ENCODE assay signal across 29 cellular contexts in genomic region chr6:81999826-82000225, GRCh38.
"Had no signal": no experiment of that assay in that cellular context is flagged by ENCODE, and none has a peak within 500 bp of the region (broad histone marks: within the 10 kb centered on the region; RNA-seq: fewer than 3 reads in every experiment).

No MANE protein-coding gene starts in this region.

- DNase-seq: activated CD4-positive, alpha-beta memory T cell treated with anti-CD3 and anti-CD28 coated beads, Interleukin-2, amount 10 ng/mL, durations not matched to agents 7 days and 5 days; activated CD4-positive, alpha-beta T cell treated with anti-CD3 and anti-CD28 coated beads, Interleukin-2, amount 10 ng/mL, durations not matched to agents 7 days and 5 days; activated CD4-positive, CD25-positive, alpha-beta regulatory T cell treated with anti-CD3 and anti-CD28 coated beads, Interleukin-2, amount 50 U/mL, for 72 hours; activated CD8-positive, alpha-beta memory T cell treated with anti-CD3 and anti-CD28 coated beads, Interleukin-2, amount 50 U/mL, for 48 hours; activated gamma-delta T cell treated with Interleukin-2 at 50 U/mL for 16 hours; activated naive CD4-positive, alpha-beta T cell treated with anti-CD3 and anti-CD28 coated beads, Interleukin-2, amount 50 U/mL, for 16 hours; activated T-cell treated with anti-CD3 and anti-CD28 coated beads, Interleukin-2, amount 50 U/mL, for 24 hours; amniotic stem cell; body of pancreas; dermis blood vessel endothelial cell; effector CD8-positive, alpha-beta T cell; islet precursor cell; left cardiac atrium; left ventricle myocardium superior; midbrain; naive thymus-derived CD4-positive, alpha-beta T cell; psoas muscle; stimulated activated CD4-positive, alpha-beta T cell treated with anti-CD3 and anti-CD28 coated beads, Interleukin-15, amount 100 ng/mL, for 24 hours; stimulated activated CD4-positive, alpha-beta T cell treated with anti-CD3 and anti-CD28 coated beads, Interleukin-2, amount 100 ng/mL, for 24 hours; stimulated activated naive B cell treated with anti-CD40 and anti-IgM and Interleukin-4, amounts not matched to agents 10 μg/mL and 1 μg/mL and 100 μg/mL, for 72 hours; stomach; T-helper 2 cell; thyroid gland; upper lobe of left lung had no signal

- H3K36me3 Mint-ChIP-seq: naive thymus-derived CD4-positive, alpha-beta T cell; stimulated activated naive B cell treated with anti-CD40 and anti-IgM and Interleukin-4, amounts not matched to agents 10 μg/mL and 1 μg/mL and 100 μg/mL, for 72 hours had no signal

- H3K27me3 Mint-ChIP-seq: activated CD4-positive, alpha-beta memory T cell treated with anti-CD3 and anti-CD28 coated beads, Interleukin-2, amount 10 ng/mL, durations not matched to agents 7 days and 5 days; activated CD4-positive, alpha-beta T cell treated with anti-CD3 and anti-CD28 coated beads, Interleukin-2, amount 10 ng/mL, durations not matched to agents 7 days and 5 days; activated T-cell treated with anti-CD3 and anti-CD28 coated beads, Interleukin-2, amount 50 U/mL, for 24 hours; activated T-helper 17 cell treated with anti-CD3 and anti-CD28 coated beads, Interleukin-2, amount 50 U/mL, for 72 hours; stimulated activated naive B cell treated with anti-CD40 and anti-IgM and Interleukin-4, amounts not matched to agents 10 μg/mL and 1 μg/mL and 100 μg/mL, for 72 hours had no signal

- H3K9ac ChIP-seq: parathyroid adenoma had no signal

- H2AFZ ChIP-seq: hepatocyte, parathyroid adenoma had no signal

- H3K27ac ChIP-seq: body of pancreas, gastroesophageal sphincter, hepatocyte, parathyroid adenoma, psoas muscle, stomach, thyroid gland, upper lobe of left lung, vagina had no signal

- H3K27ac Mint-ChIP-seq: activated CD4-positive, alpha-beta memory T cell treated with anti-CD3 and anti-CD28 coated beads, Interleukin-2, amount 10 ng/mL, durations not matched to agents 7 days and 5 days; activated CD4-positive, alpha-beta T cell treated with anti-CD3 and anti-CD28 coated beads, Interleukin-2, amount 10 ng/mL, durations not matched to agents 7 days and 5 days; activated T-cell treated with anti-CD3 and anti-CD28 coated beads, Interleukin-2, amount 50 U/mL, for 24 hours; activated T-helper 17 cell treated with anti-CD3 and anti-CD28 coated beads, Interleukin-2, amount 50 U/mL, for 72 hours; naive thymus-derived CD4-positive, alpha-beta T cell; stimulated activated naive B cell treated with anti-CD40 and anti-IgM and Interleukin-4, amounts not matched to agents 10 μg/mL and 1 μg/mL and 100 μg/mL, for 72 hours had no signal

- H3K9me3 Mint-ChIP-seq: activated CD4-positive, alpha-beta memory T cell treated with anti-CD3 and anti-CD28 coated beads, Interleukin-2, amount 10 ng/mL, durations not matched to agents 7 days and 5 days; activated CD4-positive, alpha-beta T cell treated with anti-CD3 and anti-CD28 coated beads, Interleukin-2, amount 10 ng/mL, durations not matched to agents 7 days and 5 days; activated T-cell treated with anti-CD3 and anti-CD28 coated beads, Interleukin-2, amount 50 U/mL, for 24 hours; activated T-helper 17 cell treated with anti-CD3 and anti-CD28 coated beads, Interleukin-2, amount 50 U/mL, for 72 hours; stimulated activated naive B cell treated with anti-CD40 and anti-IgM and Interleukin-4, amounts not matched to agents 10 μg/mL and 1 μg/mL and 100 μg/mL, for 72 hours had no signal

- H3K27me3 ChIP-seq: body of pancreas, gastroesophageal sphincter, hepatocyte, stomach, thyroid gland, upper lobe of left lung, vagina had no signal

- H3K9me3 ChIP-seq: body of pancreas, gastroesophageal sphincter, psoas muscle, stomach, thyroid gland, upper lobe of left lung, vagina had no signal

- H3K4me1 Mint-ChIP-seq: activated CD4-positive, alpha-beta memory T cell treated with anti-CD3 and anti-CD28 coated beads, Interleukin-2, amount 10 ng/mL, durations not matched to agents 7 days and 5 days; activated CD4-positive, alpha-beta T cell treated with anti-CD3 and anti-CD28 coated beads, Interleukin-2, amount 10 ng/mL, durations not matched to agents 7 days and 5 days; activated T-helper 17 cell treated with anti-CD3 and anti-CD28 coated beads, Interleukin-2, amount 50 U/mL, for 72 hours; stimulated activated naive B cell treated with anti-CD40 and anti-IgM and Interleukin-4, amounts not matched to agents 10 μg/mL and 1 μg/mL and 100 μg/mL, for 72 hours had no signal

- H3K4me2 ChIP-seq: hepatocyte had no signal

- ATAC-seq: activated T-helper 17 cell treated with anti-CD3 and anti-CD28 coated beads, Interleukin-2, amount 50 U/mL, for 72 hours; body of pancreas; gastroesophageal sphincter; left cardiac atrium; left ventricle myocardium superior; naive thymus-derived CD4-positive, alpha-beta T cell; psoas muscle; stimulated activated naive B cell treated with anti-CD40 and anti-IgM and Interleukin-4, amounts not matched to agents 10 μg/mL and 1 μg/mL and 100 μg/mL, for 72 hours had no signal

- H3K79me2 ChIP-seq: hepatocyte, parathyroid adenoma had no signal

- H3K4me3 ChIP-seq: body of pancreas, gastroesophageal sphincter, hepatocyte, psoas muscle, stomach, thyroid gland, upper lobe of left lung, vagina had no signal

- H3K36me3 ChIP-seq: gastroesophageal sphincter, stomach, thyroid gland, upper lobe of left lung, vagina had no signal

- H3K4me1 ChIP-seq: body of pancreas, gastroesophageal sphincter, parathyroid adenoma, psoas muscle, stomach, vagina had no signal

- H3K4me3 Mint-ChIP-seq: activated CD4-positive, alpha-beta memory T cell treated with anti-CD3 and anti-CD28 coated beads, Interleukin-2, amount 10 ng/mL, durations not matched to agents 7 days and 5 days; activated CD4-positive, alpha-beta T cell treated with anti-CD3 and anti-CD28 coated beads, Interleukin-2, amount 10 ng/mL, durations not matched to agents 7 days and 5 days; activated T-cell treated with anti-CD3 and anti-CD28 coated beads, Interleukin-2, amount 50 U/mL, for 24 hours; activated T-helper 17 cell treated with anti-CD3 and anti-CD28 coated beads, Interleukin-2, amount 50 U/mL, for 72 hours; naive thymus-derived CD4-positive, alpha-beta T cell; stimulated activated naive B cell treated with anti-CD40 and anti-IgM and Interleukin-4, amounts not matched to agents 10 μg/mL and 1 μg/mL and 100 μg/mL, for 72 hours had no signal
